In genomic region chr3:105170423-105170822, GRCh38 we compare ENCODE assay signal across 26 cellular contexts.
"Had no signal": no experiment of that assay in that cellular context is flagged by ENCODE, and none has a peak within 500 bp of the region (broad histone marks: within the 10 kb centered on the region; RNA-seq: fewer than 3 reads in every experiment).

No MANE protein-coding gene starts in this region.

- H3K9me3 ChIP-seq: mucosa of descending colon, ovary, prostate gland, right lobe of liver, tibial nerve, uterus had no signal

- H3K9me3 Mint-ChIP-seq: mesothelial cell of epicardium; naive thymus-derived CD4-positive, alpha-beta T cell; natural killer cell treated with Interleukin-12 subunit alpha and Interleukin-12 subunit beta and Interleukin-15 and Interleukin-18, amount 100 ng/mL, for 72 hours; stimulated activated memory B cell treated with anti-CD40 and anti-IgM and Interleukin-4, amounts not matched to agents 10 μg/mL and 1 μg/mL and 100 μg/mL, for 72 hours; stimulated activated naive CD8-positive, alpha-beta T cell treated with anti-CD3 and anti-CD28 coated beads, Interleukin-15, amount 100 ng/mL, for 72 hours; type B pancreatic cell had no signal

- H3K4me1 ChIP-seq: prostate gland, right lobe of liver, tibial nerve, uterus had no signal

- H3K4me1 Mint-ChIP-seq: naive thymus-derived CD4-positive, alpha-beta T cell; stimulated activated memory B cell treated with anti-CD40 and anti-IgM and Interleukin-4, amounts not matched to agents 10 μg/mL and 1 μg/mL and 100 μg/mL, for 72 hours; stimulated activated naive CD8-positive, alpha-beta T cell treated with anti-CD3 and anti-CD28 coated beads, Interleukin-15, amount 100 ng/mL, for 72 hours had no signal

- H3K4me3 Mint-ChIP-seq: mesothelial cell of epicardium; naive thymus-derived CD4-positive, alpha-beta T cell; natural killer cell treated with Interleukin-12 subunit alpha and Interleukin-12 subunit beta and Interleukin-15 and Interleukin-18, amount 100 ng/mL, for 72 hours; stimulated activated memory B cell treated with anti-CD40 and anti-IgM and Interleukin-4, amounts not matched to agents 10 μg/mL and 1 μg/mL and 100 μg/mL, for 72 hours; stimulated activated naive CD8-positive, alpha-beta T cell treated with anti-CD3 and anti-CD28 coated beads, Interleukin-15, amount 100 ng/mL, for 72 hours; type B pancreatic cell had no signal

- H3K27ac ChIP-seq: ovary, prostate gland, right lobe of liver, tibial nerve, uterus had no signal

- H3K36me3 ChIP-seq: ovary, prostate gland, right lobe of liver, tibial nerve, uterus had no signal

- DNase-seq: hippocampal formation; kidney glomerular epithelial cell; left cardiac atrium; mesenchymal stem cell; mucosa of descending colon; naive thymus-derived CD4-positive, alpha-beta T cell; ovary; posterior cingulate gyrus; retina; right lobe of liver; stimulated activated CD4-positive, alpha-beta T cell treated with anti-CD3 and anti-CD28 coated beads, Interleukin-1b, Interleukin-23, amount 100 ng/mL, for 48 hours; stimulated activated CD4-positive, alpha-beta T cell treated with anti-CD3 and anti-CD28 coated beads, Interleukin-2, amount 100 ng/mL, for 48 hours; stimulated activated CD4-positive, alpha-beta T cell treated with anti-CD3 and anti-CD28 coated beads, Interleukin-4, amount 100 ng/mL, for 4 hours; stimulated activated CD8-positive, alpha-beta memory T cell treated with anti-CD3 and anti-CD28 coated beads, Interleukin-4, amount 100 ng/mL, for 48 hours; stimulated activated naive CD4-positive, alpha-beta T cell treated with Interleukin-2 at 50 U/mL for 16 hours; stimulated activated naive CD8-positive, alpha-beta T cell treated with anti-CD3 and anti-CD28 coated beads, Interleukin-15, amount 100 ng/mL, for 72 hours; substantia nigra; uterus had no signal

- H3K27me3 Mint-ChIP-seq: natural killer cell treated with Interleukin-12 subunit alpha and Interleukin-12 subunit beta and Interleukin-15 and Interleukin-18, amount 100 ng/mL, for 72 hours; stimulated activated memory B cell treated with anti-CD40 and anti-IgM and Interleukin-4, amounts not matched to agents 10 μg/mL and 1 μg/mL and 100 μg/mL, for 72 hours; stimulated activated naive CD8-positive, alpha-beta T cell treated with anti-CD3 and anti-CD28 coated beads, Interleukin-15, amount 100 ng/mL, for 72 hours; type B pancreatic cell had no signal

- H3K36me3 Mint-ChIP-seq: mesothelial cell of epicardium; naive thymus-derived CD4-positive, alpha-beta T cell; natural killer cell treated with Interleukin-12 subunit alpha and Interleukin-12 subunit beta and Interleukin-15 and Interleukin-18, amount 100 ng/mL, for 72 hours; stimulated activated memory B cell treated with anti-CD40 and anti-IgM and Interleukin-4, amounts not matched to agents 10 μg/mL and 1 μg/mL and 100 μg/mL, for 72 hours; type B pancreatic cell had no signal

- ATAC-seq: left cardiac atrium; left lobe of liver; mucosa of descending colon; naive thymus-derived CD4-positive, alpha-beta T cell; natural killer cell treated with Interleukin-12 subunit alpha and Interleukin-12 subunit beta and Interleukin-15 and Interleukin-18, amount 100 ng/mL, for 72 hours; right lobe of liver; stimulated activated memory B cell treated with anti-CD40 and anti-IgM and Interleukin-4, amounts not matched to agents 10 μg/mL and 1 μg/mL and 100 μg/mL, for 72 hours; stimulated activated naive CD8-positive, alpha-beta T cell treated with anti-CD3 and anti-CD28 coated beads, Interleukin-15, amount 100 ng/mL, for 72 hours had no signal

- H3K27me3 ChIP-seq: ovary, right lobe of liver, tibial nerve, uterus had no signal

- H3K4me3 ChIP-seq: mucosa of descending colon, ovary, prostate gland, right lobe of liver, smooth muscle cell, tibial nerve, uterus had no signal
